Comparison of ENCODE assay signal across 11 cellular contexts in genomic region chr16:85329059-85329812, GRCh38.
A peak's percentile ranks its signal among the peaks of the same experiment; 100 is the strongest.
DNase-seq lines count a peak whose midpoint lies in the region; FAIRE-seq and TF ChIP-seq lines count a peak whose summit lies in the region.
"Had no signal": no experiment of that assay in that cellular context is flagged by ENCODE, and none has a peak within 500 bp of the region (broad histone marks: within the 10 kb centered on the region; RNA-seq: fewer than 3 reads in every experiment).

No MANE protein-coding gene starts in this region.

- CTCF ChIA-PET in RWPE1 (lab: Yijun Ruan, JAX), result interaction anchor here (0.7 kb wide), 1 partner anchor 138 kb away, joined by 4 read pairs; no protein-coding TSS in a partner anchor
- CTCF ChIA-PET in activated naive CD4-positive, alpha-beta T cell treated with anti-CD3 and anti-CD28 coated beads for 36 hours (lab: Charles Lee), result interaction anchor here (0.6 to 2.0 kb wide), 3 partner anchors 9 to 242 kb away, joined by 3 to 17 read pairs (median 3); no protein-coding TSS in a partner anchor

- no peak overlapping the region for H3K27ac Mint-ChIP-seq in activated naive CD4-positive, alpha-beta T cell treated with anti-CD3 and anti-CD28 coated beads for 36 hours
- H3K27ac Mint-ChIP-seq: stimulated activated naive CD8-positive, alpha-beta T cell treated with anti-CD3 and anti-CD28 coated beads, Interleukin-15, Interleukin-2, amounts not matched to agents 100 ng/mL and 50 ng/mL, for 24 hours had no signal

- no peak for TF ChIP-seq CTCF in D721Med (IDR thresholded peaks at IDR 0.05; ENCODE audit: insufficient read depth, missing control alignments)
- no peak for TF ChIP-seq CTCF in RWPE1 (conservative IDR thresholded peaks at IDR 0.05; ENCODE audit: low read depth)

- H3K4me1 Mint-ChIP-seq in activated naive CD4-positive, alpha-beta T cell treated with anti-CD3 and anti-CD28 coated beads for 36 hours (ENCODE audit: low read depth), result peaks cover 5% of the 10 kb centered on the region

- peak; percentile 61 for TF ChIP-seq EP300 in Ishikawa (IDR thresholded peaks at IDR 0.05; ENCODE audit: borderline replicate concordance)

- peaks cover 4% of the 10 kb centered on the region for H3K27me3 Mint-ChIP-seq in activated naive CD4-positive, alpha-beta T cell treated with anti-CD3 and anti-CD28 coated beads for 36 hours (ENCODE audit: low read depth)

- DNase-seq in D721Med (ENCODE audit: insufficient read length, low spot score) (peak; percentile 48), RWPE1 (ENCODE audit: low spot score) (peak; percentile 23), iris pigment epithelial cell (ENCODE audit: low read depth) (peak; percentile 52), NCI-H187 (lab: John Stamatoyannopoulos, UW) (no peak), hepatic stellate cell (ENCODE audit: low spot score) (no peak)
- no peak for DNase-seq in activated CD4-positive, alpha-beta T cell treated with anti-CD3 and anti-CD28 coated beads, Interleukin-2, amount 50 U/mL, for 1 hour
- DNase-seq in activated naive CD4-positive, alpha-beta T cell treated with anti-CD3 and anti-CD28 coated beads for 36 hours, result no peak
- DNase-seq: activated CD8-positive, alpha-beta memory T cell treated with anti-CD3 and anti-CD28 coated beads, Interleukin-2, amount 50 U/mL, for 48 hours had no signal

- POLR2A ChIA-PET in RWPE1 (lab: Yijun Ruan, JAX; ENCODE audit: low non-redundant PET), result no interaction called here

- intact Hi-C loops in activated naive CD4-positive, alpha-beta T cell treated with anti-CD3 and anti-CD28 coated beads for 36 hours (cut with micrococcal nuclease), result no loop called here

- no peak for FAIRE-seq in D721Med (lab: Jason Lieb, UNC)
- FAIRE-seq: RCC 7860 had no signal

- no peaks in the 10 kb centered on the region for H3K9me3 Mint-ChIP-seq in activated naive CD4-positive, alpha-beta T cell treated with anti-CD3 and anti-CD28 coated beads for 36 hours
- H3K9me3 Mint-ChIP-seq: stimulated activated naive CD8-positive, alpha-beta T cell treated with anti-CD3 and anti-CD28 coated beads, Interleukin-15, Interleukin-2, amounts not matched to agents 100 ng/mL and 50 ng/mL, for 24 hours had no signal

- H3K4me3 Mint-ChIP-seq in activated naive CD4-positive, alpha-beta T cell treated with anti-CD3 and anti-CD28 coated beads for 36 hours, result no peak overlapping the region
- H3K4me3 Mint-ChIP-seq: stimulated activated naive CD8-positive, alpha-beta T cell treated with anti-CD3 and anti-CD28 coated beads, Interleukin-15, Interleukin-2, amounts not matched to agents 100 ng/mL and 50 ng/mL, for 24 hours had no signal

- H3K27ac ChIP-seq in RWPE1, result no peak overlapping the region

- no peak for TF ChIP-seq RAD21 in Ishikawa (IDR thresholded peaks at IDR 0.05; ENCODE audit: low read depth)

- no peaks in the 10 kb centered on the region for H3K36me3 Mint-ChIP-seq in activated naive CD4-positive, alpha-beta T cell treated with anti-CD3 and anti-CD28 coated beads for 36 hours (ENCODE audit: low read depth)

TF ChIP-seq in Ishikawa, 13 proteins besides CTCF, POLR2A, EP300 and RAD21:
- TF ChIP-seq NFIC (IDR thresholded peaks at IDR 0.05), result peak; percentile 50; the same call in 1 of the 2 replicates
- TF ChIP-seq EGR1 (IDR thresholded peaks at IDR 0.05), result no peak
- TF ChIP-seq ZBTB7A (IDR thresholded peaks at IDR 0.05; ENCODE audit: low read depth), result peak; percentile 61
- TF ChIP-seq CEBPB (IDR thresholded peaks at IDR 0.05), result no peak
- no peak for TF ChIP-seq YY1 (IDR thresholded peaks at IDR 0.05; ENCODE audit: low read depth)
- TF ChIP-seq, protein P1, sequence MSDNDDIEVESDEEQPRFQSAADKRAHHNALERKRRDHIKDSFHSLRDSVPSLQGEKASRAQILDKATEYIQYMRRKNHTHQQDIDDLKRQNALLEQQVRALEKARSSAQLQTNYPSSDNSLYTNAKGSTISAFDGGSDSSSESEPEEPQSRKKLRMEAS (IDR thresholded peaks at IDR 0.05), result no peak
- TF ChIP-seq TCF12 (IDR thresholded peaks at IDR 0.05; ENCODE audit: low read depth), result peak; percentile 73
- TF ChIP-seq USF1 (IDR thresholded peaks at IDR 0.05), result no peak
- no peak for TF ChIP-seq CREB1 (IDR thresholded peaks at IDR 0.05; ENCODE audit: low read depth)
- TF ChIP-seq, protein P2, sequence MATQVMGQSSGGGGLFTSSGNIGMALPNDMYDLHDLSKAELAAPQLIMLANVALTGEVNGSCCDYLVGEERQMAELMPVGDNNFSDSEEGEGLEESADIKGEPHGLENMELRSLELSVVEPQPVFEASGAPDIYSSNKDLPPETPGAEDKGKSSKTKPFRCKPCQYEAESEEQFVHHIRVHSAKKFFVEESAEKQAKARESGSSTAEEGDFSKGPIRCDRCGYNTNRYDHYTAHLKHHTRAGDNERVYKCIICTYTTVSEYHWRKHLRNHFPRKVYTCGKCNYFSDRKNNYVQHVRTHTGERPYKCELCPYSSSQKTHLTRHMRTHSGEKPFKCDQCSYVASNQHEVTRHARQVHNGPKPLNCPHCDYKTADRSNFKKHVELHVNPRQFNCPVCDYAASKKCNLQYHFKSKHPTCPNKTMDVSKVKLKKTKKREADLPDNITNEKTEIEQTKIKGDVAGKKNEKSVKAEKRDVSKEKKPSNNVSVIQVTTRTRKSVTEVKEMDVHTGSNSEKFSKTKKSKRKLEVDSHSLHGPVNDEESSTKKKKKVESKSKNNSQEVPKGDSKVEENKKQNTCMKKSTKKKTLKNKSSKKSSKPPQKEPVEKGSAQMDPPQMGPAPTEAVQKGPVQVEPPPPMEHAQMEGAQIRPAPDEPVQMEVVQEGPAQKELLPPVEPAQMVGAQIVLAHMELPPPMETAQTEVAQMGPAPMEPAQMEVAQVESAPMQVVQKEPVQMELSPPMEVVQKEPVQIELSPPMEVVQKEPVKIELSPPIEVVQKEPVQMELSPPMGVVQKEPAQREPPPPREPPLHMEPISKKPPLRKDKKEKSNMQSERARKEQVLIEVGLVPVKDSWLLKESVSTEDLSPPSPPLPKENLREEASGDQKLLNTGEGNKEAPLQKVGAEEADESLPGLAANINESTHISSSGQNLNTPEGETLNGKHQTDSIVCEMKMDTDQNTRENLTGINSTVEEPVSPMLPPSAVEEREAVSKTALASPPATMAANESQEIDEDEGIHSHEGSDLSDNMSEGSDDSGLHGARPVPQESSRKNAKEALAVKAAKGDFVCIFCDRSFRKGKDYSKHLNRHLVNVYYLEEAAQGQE (IDR thresholded peaks at IDR 0.05; ENCODE audit: low read depth), result no peak
- TF ChIP-seq FOXM1 (IDR thresholded peaks at IDR 0.05; ENCODE audit: borderline replicate concordance, low read depth), result no peak
- no peak for TF ChIP-seq TAF1 (IDR thresholded peaks at IDR 0.05; ENCODE audit: low read depth)
- no peak; the same call in 1 of the 2 replicates for TF ChIP-seq TEAD4 (IDR thresholded peaks at IDR 0.05)

Comparison
In these comparisons a context has a peak if more than half of its experiments do, and no peak if none do; other contexts are left out.
1. DNase-seq: peak in D721Med (single experiment), RWPE1 (single experiment) and iris pigment epithelial cell (single experiment); none in activated CD4-positive, alpha-beta T cell treated with anti-CD3 and anti-CD28 coated beads, Interleukin-2, amount 50 U/mL, for 1 hour (single experiment), NCI-H187 (0 of 2), hepatic stellate cell (single experiment) and activated naive CD4-positive, alpha-beta T cell treated with anti-CD3 and anti-CD28 coated beads for 36 hours (single experiment).